Comparison of ENCODE assay signal across 2 cellular contexts in genomic region chr3:177452487-177452886, GRCh38.
TF ChIP-seq lines count a peak whose summit lies in the region.

No MANE protein-coding gene starts in this region.

TF ChIP-seq in A549, 52 proteins besides CTCF, POLR2A, EP300 and RAD21:
- no peak for TF ChIP-seq POLR2AphosphoS2 (conservative IDR thresholded peaks at IDR 0.05; ENCODE audit: low read length)
- no peak for TF ChIP-seq ZSCAN20 (CRISPR knock-in tag; IDR thresholded peaks at IDR 0.05)
- no peak for TF ChIP-seq CEBPB (IDR thresholded peaks at IDR 0.05)
- no peak for TF ChIP-seq ZFP36 (IDR thresholded peaks at IDR 0.05; ENCODE audit: borderline replicate concordance, partially characterized antibody)
- TF ChIP-seq HEYL (CRISPR knock-in tag; IDR thresholded peaks at IDR 0.05), result no peak
- TF ChIP-seq REST (IDR thresholded peaks at IDR 0.05), result no peak
- TF ChIP-seq ZNF302 (CRISPR knock-in tag; IDR thresholded peaks at IDR 0.05), result no peak
- TF ChIP-seq SREBF2 (IDR thresholded peaks at IDR 0.05), result no peak
- TF ChIP-seq RFX5 (IDR thresholded peaks at IDR 0.05), result no peak
- no peak for TF ChIP-seq NR3C1 (IDR thresholded peaks at IDR 0.05)
- TF ChIP-seq JUN (IDR thresholded peaks at IDR 0.05), result no peak
- TF ChIP-seq JUNB (IDR thresholded peaks at IDR 0.05), result no peak
- no peak for TF ChIP-seq ATOH8 (CRISPR knock-in tag; IDR thresholded peaks at IDR 0.05; ENCODE audit: low read depth)
- TF ChIP-seq FOXS1 (CRISPR knock-in tag; IDR thresholded peaks at IDR 0.05), result no peak

TF ChIP-seq in IMR-90, 13 proteins besides CTCF, POLR2A, EP300 and RAD21:
- peak; percentile 89 for TF ChIP-seq CEBPB (IDR thresholded peaks at IDR 0.05; ENCODE audit: low read depth, low read length)
- TF ChIP-seq CHD1 (IDR thresholded peaks at IDR 0.05; ENCODE audit: low read depth, low read length), result no peak
TF ChIP-seq in IMR-90: peak in this region for 1.
